In the genomic region with DNA sequence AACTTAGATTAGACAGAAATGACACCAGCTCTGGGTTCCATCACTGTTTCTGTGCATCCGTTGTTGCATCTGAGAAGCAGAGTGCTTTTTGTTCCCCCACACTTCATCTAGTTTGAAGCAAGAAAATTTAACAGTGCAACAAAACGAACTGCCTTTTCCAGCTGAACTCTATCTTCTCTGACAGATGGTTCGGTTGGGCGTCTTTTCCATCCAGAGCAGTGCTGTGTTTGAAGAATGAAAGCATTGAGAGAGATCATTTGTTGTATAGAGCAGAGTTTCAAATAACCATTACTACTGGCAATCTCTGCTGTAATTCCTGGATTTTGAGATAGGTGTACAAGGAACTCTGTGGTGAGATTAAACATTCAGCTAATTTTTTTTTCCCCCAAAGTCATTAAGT, we compare ENCODE assay signal across 22 cellular contexts.
"Had no signal": no experiment of that assay in that cellular context is flagged by ENCODE, and none has a peak within 500 bp of the region (broad histone marks: within the 10 kb centered on the region; RNA-seq: fewer than 3 reads in every experiment).

No MANE protein-coding gene starts in this region.

- H3K4me3 ChIP-seq: SK-N-MC had no signal

- DNase-seq: activated CD4-positive, alpha-beta memory T cell treated with anti-CD3 and anti-CD28 coated beads for 36 hours; activated CD4-positive, alpha-beta T cell treated with anti-CD3 and anti-CD28 coated beads, Interleukin-2, amount 10 ng/mL, durations not matched to agents 7 days and 5 days; activated CD4-positive, CD25-positive, alpha-beta regulatory T cell; activated CD8-positive, alpha-beta memory T cell treated with anti-CD3 and anti-CD28 coated beads for 24 hours; activated effector memory CD4-positive, alpha-beta T cell treated with anti-CD3 and anti-CD28 coated beads, Interleukin-2, amount 50 U/mL, for 16 hours; activated naive CD4-positive, alpha-beta T cell treated with anti-CD3 and anti-CD28 coated beads for 36 hours; activated T-cell treated with anti-CD3 and anti-CD28 coated beads, Interleukin-2, amount 50 U/mL, for 4 hours; KG1; NCI-H1048; NCI-H146; NCI-H2029; NCI-H2107; NCI-H345; NCI-H510A; NCI-H526 treated with DMSO at 0.1 percent for 48 hours; NCI-H82; T-cell; T-helper 2 cell; T1000 had no signal

- ATAC-seq: activated T-cell treated with anti-CD3 and anti-CD28 coated beads, Interleukin-2, amount 50 U/mL, for 4 hours; T-cell had no signal

- H3K27ac ChIP-seq: SK-N-MC, VCaP had no signal

- FAIRE-seq: astrocyte had no signal
